ENCODE assay signal across 8 cellular contexts in genomic region chr10:50421026-50421719, GRCh38.
A peak's percentile ranks its signal among the peaks of the same experiment; 100 is the strongest.
DNase-seq lines count a peak whose midpoint lies in the region; ATAC-seq and TF ChIP-seq lines count a peak whose summit lies in the region.

No MANE protein-coding gene starts in this region.

- peaks cover 7% of the 10 kb centered on the region for H3K4me1 Mint-ChIP-seq in endodermal cell

- H3K9me3 Mint-ChIP-seq in endodermal cell: no peaks in the 10 kb centered on the region

- 84 to 85% methylated on average over 5 to 6 of the region's 6 CpGs for WGBS in endodermal cell (ENCODE audit: insufficient coverage in 1 of 2, insufficient read length in 1 of 2), 2 experiments

- H3K27ac ChIP-seq in endodermal cell (ENCODE audit: low read depth, low read length) (no peak overlapping the region), muscle layer of duodenum (ENCODE audit: low read length) (peak overlapping the region; percentile 6)

- no peak overlapping the region for H3K9ac ChIP-seq in endodermal cell (ENCODE audit: extremely low read depth, low read length, poor library complexity, severe bottlenecking)

- DNase-seq in CD1c-positive myeloid dendritic cell (ENCODE audit: extremely low spot score) (peak; percentile 63), SKM-1 (lab: John Stamatoyannopoulos, UW; ENCODE audit: unreplicated experiment) (peak; percentile 39), endodermal cell (peak; percentile 75), NCI-H748 (lab: John Stamatoyannopoulos, UW; ENCODE audit: unreplicated experiment) (no peak), HuH-7.5 (ENCODE audit: low spot score) (no peak)

- peaks cover 6% of the 10 kb centered on the region for H3K27me3 Mint-ChIP-seq in endodermal cell (ENCODE audit: insufficient read depth)

- ATAC-seq in GM18858 (IDR thresholded peaks at IDR 0.05; ENCODE audit: unreplicated experiment): peak; percentile 33
- peak; percentile 41 for ATAC-seq in HG03196 (IDR thresholded peaks at IDR 0.05; ENCODE audit: unreplicated experiment)

- H3K4me1 ChIP-seq in endodermal cell (ENCODE audit: control insufficient read depth, insufficient read depth, low read length) (no peaks in the 10 kb centered on the region), muscle layer of duodenum (ENCODE audit: control insufficient read depth in 1 of 2, insufficient read depth in 2 of 2, low read length in 2 of 2) (peaks cover 4 to 5% of the 10 kb centered on the region in 2 donors)

- peaks cover 2% of the 10 kb centered on the region for H3K36me3 Mint-ChIP-seq in endodermal cell (ENCODE audit: low read depth)

- TF ChIP-seq CTCF in endodermal cell (conservative IDR thresholded peaks at IDR 0.05): peak; percentile 87

- H3K9me3 ChIP-seq in endodermal cell (ENCODE audit: control insufficient read depth, low read length) (no peaks in the 10 kb centered on the region), muscle layer of duodenum (ENCODE audit: control insufficient read depth in 1 of 2, low read length in 2 of 2) (no peaks in the 10 kb centered on the region)

- H3K27ac Mint-ChIP-seq in endodermal cell: no peak overlapping the region

- no peaks in the 10 kb centered on the region for H3K27me3 ChIP-seq in endodermal cell (ENCODE audit: control insufficient read depth, insufficient read depth, low read length, poor library complexity, severe bottlenecking)
- H3K27me3 ChIP-seq in muscle layer of duodenum (ENCODE audit: low read depth, low read length): no peaks in the 10 kb centered on the region

- no peaks in the 10 kb centered on the region for H3K36me3 ChIP-seq in endodermal cell (ENCODE audit: control insufficient read depth, insufficient read depth, low read length)
- no peaks in the 10 kb centered on the region for H3K36me3 ChIP-seq in muscle layer of duodenum (ENCODE audit: control insufficient read depth in 1 of 2, insufficient read depth in 2 of 2, low read length in 2 of 2)

- no peak overlapping the region for H3K4me3 ChIP-seq in endodermal cell (ENCODE audit: low read length)
- no peak overlapping the region for H3K4me3 ChIP-seq in muscle layer of duodenum (ENCODE audit: low read depth in 1 of 2, low read length in 2 of 2)

- no peak overlapping the region for H3K4me3 Mint-ChIP-seq in endodermal cell

Comparison
In these comparisons a context has a peak if more than half of its experiments do, and no peak if none do; other contexts are left out.
1. DNase-seq: peak in CD1c-positive myeloid dendritic cell (single experiment), SKM-1 (single experiment) and endodermal cell (single experiment); none in NCI-H748 (single experiment) and HuH-7.5 (single experiment).